In the genomic region with DNA sequence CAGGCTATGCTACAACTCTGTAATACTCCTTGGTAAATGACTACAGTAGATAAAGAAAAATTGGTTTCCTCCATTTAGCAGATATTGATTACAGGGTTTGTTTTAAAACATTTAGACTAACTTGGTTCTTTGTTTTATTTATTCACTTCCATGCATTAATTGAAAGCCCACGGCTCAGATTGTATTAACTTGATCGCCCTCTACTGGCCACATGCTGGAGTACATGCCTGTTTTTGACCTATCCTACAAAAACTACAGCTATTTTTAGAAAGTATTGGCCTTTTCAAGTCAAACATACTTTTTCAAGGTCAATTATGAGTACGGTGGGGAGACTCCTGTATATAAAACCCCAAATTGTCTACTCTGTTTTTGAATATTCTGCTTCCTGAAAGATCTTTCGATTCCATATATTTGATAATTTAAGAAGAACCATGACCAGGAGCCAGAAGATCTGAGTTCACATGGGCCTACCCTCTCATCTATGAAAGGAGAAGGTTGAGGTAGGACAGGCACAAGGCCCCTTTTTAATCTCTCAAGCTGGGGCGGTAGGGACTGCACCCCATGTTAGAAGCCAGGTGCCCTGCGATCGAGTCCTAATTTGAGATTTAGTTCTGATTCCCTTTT, we compare ENCODE assay signal across 10 cellular contexts. TPM values are rescaled to one million over a fixed set of nuclear protein-coding genes. Genes with fewer than 3 reads are reported as not detected.
DNase-seq lines count a peak whose midpoint lies in the region; ATAC-seq and TF ChIP-seq lines count a peak whose summit lies in the region.
"Had no signal": no experiment of that assay in that cellular context is flagged by ENCODE, and none has a peak within 500 bp of the region (broad histone marks: within the 10 kb centered on the region; RNA-seq: fewer than 3 reads in every experiment).

No MANE protein-coding gene starts in this region.

- no peak overlapping the region for H3K4me2 ChIP-seq in parathyroid adenoma (ENCODE audit: low read length)

- H3K4me1 Mint-ChIP-seq in CD4-positive, alpha-beta memory T cell = no peaks in the 10 kb centered on the region
- no peaks in the 10 kb centered on the region for H3K4me1 Mint-ChIP-seq in CD8-positive, alpha-beta memory T cell
- H3K4me1 Mint-ChIP-seq: T-cell had no signal

- POLR2A ChIA-PET in CD4-positive, alpha-beta memory T cell (lab: Charles Lee; ENCODE audit: partially characterized antibody) = no interaction called here
- POLR2A ChIA-PET in CD8-positive, alpha-beta memory T cell (lab: Charles Lee) = no interaction called here

- intact Hi-C loops in CD4-positive, alpha-beta memory T cell (cut with micrococcal nuclease) = no loop called here

- no peak overlapping the region for H3K27ac Mint-ChIP-seq in CD4-positive, alpha-beta memory T cell
- H3K27ac Mint-ChIP-seq in CD8-positive, alpha-beta memory T cell = no peak overlapping the region
- H3K27ac Mint-ChIP-seq: T-cell had no signal

- H3K9ac ChIP-seq in parathyroid adenoma = no peak overlapping the region

- H3K27me3 Mint-ChIP-seq in CD4-positive, alpha-beta memory T cell = peaks cover 1 to 2% of the 10 kb centered on the region in 2 donors
- peaks cover 0 to 3% of the 10 kb centered on the region in 2 donors for H3K27me3 Mint-ChIP-seq in CD8-positive, alpha-beta memory T cell

- H3K4me1 ChIP-seq in CD4-positive, alpha-beta memory T cell (ENCODE audit: insufficient read depth, low read length) = no peaks in the 10 kb centered on the region
- H3K4me1 ChIP-seq in parathyroid adenoma = peaks cover 9% of the 10 kb centered on the region
- no peaks in the 10 kb centered on the region for H3K4me1 ChIP-seq in CD8-positive, alpha-beta memory T cell (ENCODE audit: insufficient read depth, low read length)

- no peaks in the 10 kb centered on the region for H3K79me2 ChIP-seq in parathyroid adenoma

- H3K27me3 ChIP-seq in CD4-positive, alpha-beta memory T cell (ENCODE audit: insufficient read depth, low read length) = no peaks in the 10 kb centered on the region
- no peaks in the 10 kb centered on the region for H3K27me3 ChIP-seq in parathyroid adenoma (ENCODE audit: control insufficient read depth, insufficient read depth, low read length)
- H3K27me3 ChIP-seq in CD8-positive, alpha-beta memory T cell (ENCODE audit: insufficient read depth, low read length, poor library complexity, severe bottlenecking) = no peaks in the 10 kb centered on the region

- H3K4me3 Mint-ChIP-seq in CD4-positive, alpha-beta memory T cell = no peak overlapping the region
- no peak overlapping the region for H3K4me3 Mint-ChIP-seq in CD8-positive, alpha-beta memory T cell
- H3K4me3 Mint-ChIP-seq: T-cell had no signal

- no peaks in the 10 kb centered on the region for H3K36me3 ChIP-seq in CD4-positive, alpha-beta memory T cell (ENCODE audit: insufficient read depth, low read length)
- no peaks in the 10 kb centered on the region for H3K36me3 ChIP-seq in parathyroid adenoma (ENCODE audit: control insufficient read depth, insufficient read depth, low read length)
- no peaks in the 10 kb centered on the region for H3K36me3 ChIP-seq in CD8-positive, alpha-beta memory T cell (ENCODE audit: insufficient read depth, low read length)

- H3K27ac ChIP-seq in CD4-positive, alpha-beta memory T cell (ENCODE audit: low read depth, low read length) = no peak overlapping the region
- H3K27ac ChIP-seq in parathyroid adenoma = no peak overlapping the region
- no peak overlapping the region for H3K27ac ChIP-seq in CD8-positive, alpha-beta memory T cell (ENCODE audit: low read depth, low read length)
- H3K27ac ChIP-seq: skin epidermis had no signal

- no peaks in the 10 kb centered on the region for H3K9me3 ChIP-seq in CD4-positive, alpha-beta memory T cell (ENCODE audit: control insufficient read depth in 1 of 2, low read length in 2 of 2)
- no peaks in the 10 kb centered on the region for H3K9me3 ChIP-seq in parathyroid adenoma (ENCODE audit: control insufficient read depth, low read length)
- H3K9me3 ChIP-seq in CD8-positive, alpha-beta memory T cell (ENCODE audit: low read length) = no peaks in the 10 kb centered on the region

- CTCF ChIA-PET in CD4-positive, alpha-beta memory T cell (lab: Charles Lee; ENCODE audit: partially characterized antibody) = interaction anchor here (0.8 to 3.9 kb wide), 8 partner anchors 8 to 809 kb away, joined by 3 to 23 read pairs (median 4); no protein-coding TSS in a partner anchor
- CTCF ChIA-PET in CD8-positive, alpha-beta memory T cell (lab: Charles Lee) = interaction anchor here (0.9 kb wide), 1 partner anchor 34 kb away, joined by 3 read pairs; no protein-coding TSS in a partner anchor

- TF ChIP-seq CTCF in fibroblast of mammary gland (conservative IDR thresholded peaks at IDR 0.05; ENCODE audit: control insufficient read depth, insufficient read depth, low read depth, low read length) = peak; percentile 76
- peak; percentile 78 for TF ChIP-seq CTCF in parathyroid adenoma (IDR thresholded peaks at IDR 0.05)

- DNase-seq in CD4-positive, alpha-beta memory T cell = peak in 4 of 5 donors; percentile 5 to 37 (median 10)
- DNase-seq in NCI-H1092 (lab: John Stamatoyannopoulos, UW) = peak; percentile 11
- DNase-seq in activated CD4-positive, CD25-positive, alpha-beta regulatory T cell treated with anti-CD3 and anti-CD28 coated beads, Interleukin-2, amount 50 U/mL, for 72 hours = peak; percentile 40
- peak; percentile 46 for DNase-seq in fibroblast of mammary gland (ENCODE audit: low read depth)
- DNase-seq in CD8-positive, alpha-beta memory T cell = no peak

- H3K4me3 ChIP-seq in CD4-positive, alpha-beta memory T cell (ENCODE audit: low read length in 2 of 2) = no peak overlapping the region
- no peak overlapping the region for H3K4me3 ChIP-seq in fibroblast of mammary gland (ENCODE audit: control insufficient read depth, low read depth, low read length)
- H3K4me3 ChIP-seq in parathyroid adenoma (ENCODE audit: low read depth, low read length) = no peak overlapping the region
- H3K4me3 ChIP-seq in CD8-positive, alpha-beta memory T cell (ENCODE audit: low read length) = no peak overlapping the region
- H3K4me3 ChIP-seq: skin epidermis had no signal

- H3K9me3 Mint-ChIP-seq in CD4-positive, alpha-beta memory T cell = no peaks in the 10 kb centered on the region
- H3K9me3 Mint-ChIP-seq in CD8-positive, alpha-beta memory T cell = peaks cover 0 to 2% (median 0%) of the 10 kb centered on the region in 5 donors
- H3K9me3 Mint-ChIP-seq: T-cell had no signal

- H3K36me3 Mint-ChIP-seq in CD4-positive, alpha-beta memory T cell = no peaks in the 10 kb centered on the region
- no peaks in the 10 kb centered on the region for H3K36me3 Mint-ChIP-seq in CD8-positive, alpha-beta memory T cell
- H3K36me3 Mint-ChIP-seq: T-cell had no signal

- no peak overlapping the region for H2AFZ ChIP-seq in parathyroid adenoma

- peak; percentile 71 for ATAC-seq in GM18907 (IDR thresholded peaks at IDR 0.05; ENCODE audit: unreplicated experiment)
- ATAC-seq in HG03095 (IDR thresholded peaks at IDR 0.05; ENCODE audit: unreplicated experiment) = no peak
- ATAC-seq: T-cell had no signal

RNA-seq across cellular contexts. Expression of a gene that starts 51.8 kb away (rescaled TPM):
- total RNA-seq in CD4-positive, alpha-beta memory T cell = not detected
- polyA plus RNA-seq in CD4-positive, alpha-beta memory T cell = under 1 TPM in 1 of 2 donors, not detected in 1; 0.57 TPM
- under 1 TPM in 1 of 2 experiments, not detected in 1; 0.18 TPM for total RNA-seq in CD8-positive, alpha-beta memory T cell
- polyA plus RNA-seq in CD8-positive, alpha-beta memory T cell = not detected

Comparison
In these comparisons a context has a peak if more than half of its experiments do, and no peak if none do; other contexts are left out.
1. DNase-seq: peak in CD4-positive, alpha-beta memory T cell (4 of 5), NCI-H1092 (single experiment), activated CD4-positive, CD25-positive, alpha-beta regulatory T cell treated with anti-CD3 and anti-CD28 coated beads, Interleukin-2, amount 50 U/mL, for 72 hours (single experiment) and fibroblast of mammary gland (single experiment); none in CD8-positive, alpha-beta memory T cell (0 of 5).